Comparison of ENCODE assay signal across 13 cellular contexts in the genomic region with DNA sequence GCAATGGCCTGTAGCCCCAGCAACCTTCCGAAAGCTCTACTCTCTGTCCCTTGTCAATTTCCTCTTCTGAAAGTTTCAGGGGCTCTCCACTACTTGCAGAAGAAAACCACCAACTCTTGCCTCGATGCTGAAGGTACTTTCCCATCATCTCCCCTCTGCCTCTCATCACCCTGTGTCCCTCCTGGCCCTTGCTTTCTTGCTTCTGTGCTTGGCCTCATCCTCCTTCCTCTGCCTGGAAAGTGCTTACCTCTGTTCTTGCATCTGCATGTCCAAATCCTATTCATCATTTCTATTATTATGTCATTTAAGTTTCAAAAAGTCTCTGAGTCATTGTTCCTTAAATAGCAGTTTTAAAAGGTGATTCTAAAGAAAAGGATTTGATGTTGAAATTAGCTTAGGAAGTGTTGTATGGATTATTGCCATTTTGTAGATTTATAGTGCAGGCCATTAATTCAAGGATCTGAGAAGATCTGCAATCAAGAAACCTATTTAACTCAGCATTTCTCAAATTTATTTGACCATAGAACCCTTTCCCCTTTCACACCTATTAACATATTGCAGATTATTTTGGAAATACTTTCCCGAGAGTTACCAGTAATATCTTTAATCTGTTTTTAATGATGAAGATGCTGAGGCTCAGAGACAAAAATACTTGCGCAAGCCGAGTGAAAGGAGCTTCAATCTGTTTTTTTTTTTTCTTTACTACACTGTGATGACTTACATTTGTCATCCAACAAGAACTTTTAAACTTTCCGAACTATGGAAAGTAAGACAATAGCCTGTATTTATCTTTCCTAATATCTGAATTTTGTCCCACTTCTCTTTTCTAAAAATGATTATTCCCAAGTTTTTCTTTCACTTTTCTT. TPM values are rescaled to one million over a fixed set of nuclear protein-coding genes. Genes with fewer than 3 reads are reported as not detected.
DNase-seq lines count a peak whose midpoint lies in the region; ATAC-seq and TF ChIP-seq lines count a peak whose summit lies in the region.
"Had no signal": no experiment of that assay in that cellular context is flagged by ENCODE, and none has a peak within 500 bp of the region (broad histone marks: within the 10 kb centered on the region; RNA-seq: fewer than 3 reads in every experiment).

No MANE protein-coding gene starts in this region.

- no peaks in the 10 kb centered on the region for H3K9me3 Mint-ChIP-seq in GM23338
- no peaks in the 10 kb centered on the region for H3K9me3 Mint-ChIP-seq in stimulated activated effector memory CD8-positive, alpha-beta T cell treated with anti-CD3 and anti-CD28 coated beads, Interleukin-12 subunit alpha, Interleukin-12 subunit beta, amount 100 ng/mL, for 72 hours
- H3K9me3 Mint-ChIP-seq: activated naive CD8-positive, alpha-beta T cell treated with anti-CD3 and anti-CD28 coated beads, Interleukin-2, amount 10 ng/mL, durations not matched to agents 7 days and 5 days; stimulated activated naive CD8-positive, alpha-beta T cell treated with anti-CD3 and anti-CD28 coated beads, Interleukin-15, Interleukin-2, amounts not matched to agents 100 ng/mL and 50 ng/mL, for 24 hours had no signal

- H3K4me3 ChIP-seq in GM23338 = no peak overlapping the region

- H3K36me3 ChIP-seq in GM23338 (ENCODE audit: insufficient read depth) = no peaks in the 10 kb centered on the region
- H3K36me3 ChIP-seq: WERI-Rb-1 had no signal

- H3K4me2 ChIP-seq in GM23338 = no peak overlapping the region

- no peaks in the 10 kb centered on the region for H4K20me1 ChIP-seq in GM23338 (replicated peaks; ENCODE audit: insufficient read depth)

- H3K36me3 Mint-ChIP-seq in GM23338 (ENCODE audit: low read depth) = no peaks in the 10 kb centered on the region
- H3K36me3 Mint-ChIP-seq in stimulated activated effector memory CD8-positive, alpha-beta T cell treated with anti-CD3 and anti-CD28 coated beads, Interleukin-12 subunit alpha, Interleukin-12 subunit beta, amount 100 ng/mL, for 72 hours = no peaks in the 10 kb centered on the region
- H3K36me3 Mint-ChIP-seq: activated naive CD8-positive, alpha-beta T cell treated with anti-CD3 and anti-CD28 coated beads, Interleukin-2, amount 10 ng/mL, durations not matched to agents 7 days and 5 days had no signal

- H3K27ac Mint-ChIP-seq in GM23338 = no peak overlapping the region
- H3K27ac Mint-ChIP-seq in stimulated activated effector memory CD8-positive, alpha-beta T cell treated with anti-CD3 and anti-CD28 coated beads, Interleukin-12 subunit alpha, Interleukin-12 subunit beta, amount 100 ng/mL, for 72 hours = no peak overlapping the region
- H3K27ac Mint-ChIP-seq: activated naive CD8-positive, alpha-beta T cell treated with anti-CD3 and anti-CD28 coated beads, Interleukin-2, amount 10 ng/mL, durations not matched to agents 7 days and 5 days; stimulated activated naive CD8-positive, alpha-beta T cell treated with anti-CD3 and anti-CD28 coated beads, Interleukin-15, Interleukin-2, amounts not matched to agents 100 ng/mL and 50 ng/mL, for 24 hours had no signal

- peaks cover 17% of the 10 kb centered on the region for H3K4me1 Mint-ChIP-seq in GM23338
- peaks cover 8% of the 10 kb centered on the region for H3K4me1 Mint-ChIP-seq in stimulated activated effector memory CD8-positive, alpha-beta T cell treated with anti-CD3 and anti-CD28 coated beads, Interleukin-12 subunit alpha, Interleukin-12 subunit beta, amount 100 ng/mL, for 72 hours

- H3K27me3 Mint-ChIP-seq in GM23338 (ENCODE audit: insufficient read depth, low read depth, poor library complexity) = peaks cover 1% of the 10 kb centered on the region

- H3K27me3 ChIP-seq in GM23338 (ENCODE audit: insufficient read depth) = no peaks in the 10 kb centered on the region

- ATAC-seq in GM19043 (IDR thresholded peaks at IDR 0.05; ENCODE audit: low read depth, unreplicated experiment) (peak; percentile 88), GM23338 (no peak), HG03460 (IDR thresholded peaks at IDR 0.05; ENCODE audit: unreplicated experiment) (peak; percentile 84)
- peak; percentile 52 for ATAC-seq in stimulated activated effector memory CD8-positive, alpha-beta T cell treated with anti-CD3 and anti-CD28 coated beads, Interleukin-12 subunit alpha, Interleukin-12 subunit beta, amount 100 ng/mL, for 72 hours

- no peaks in the 10 kb centered on the region for H3K79me2 ChIP-seq in GM23338 (replicated peaks; ENCODE audit: insufficient read depth)

- no peaks in the 10 kb centered on the region for H3F3A ChIP-seq in GM23338 (replicated peaks; ENCODE audit: low read depth)

- no peak for TF ChIP-seq CTCF in GM23338 (conservative IDR thresholded peaks at IDR 0.05; ENCODE audit: low read depth in 2 of 2)

- no peak overlapping the region for H3K4me3 Mint-ChIP-seq in GM23338
- no peak overlapping the region for H3K4me3 Mint-ChIP-seq in stimulated activated effector memory CD8-positive, alpha-beta T cell treated with anti-CD3 and anti-CD28 coated beads, Interleukin-12 subunit alpha, Interleukin-12 subunit beta, amount 100 ng/mL, for 72 hours
- H3K4me3 Mint-ChIP-seq: activated naive CD8-positive, alpha-beta T cell treated with anti-CD3 and anti-CD28 coated beads, Interleukin-2, amount 10 ng/mL, durations not matched to agents 7 days and 5 days; stimulated activated naive CD8-positive, alpha-beta T cell treated with anti-CD3 and anti-CD28 coated beads, Interleukin-15, Interleukin-2, amounts not matched to agents 100 ng/mL and 50 ng/mL, for 24 hours had no signal

- H2AFZ ChIP-seq in GM23338 = peak overlapping the region; percentile 53; the same call in 1 of the 2 replicates

- no peaks in the 10 kb centered on the region for H3K9me2 ChIP-seq in GM23338 (ENCODE audit: insufficient read depth)

- DNase-seq in GM23338 (ENCODE audit: low spot score) = no peak
- no peak for DNase-seq in stimulated activated effector memory CD8-positive, alpha-beta T cell treated with anti-CD3 and anti-CD28 coated beads, Interleukin-12 subunit alpha, Interleukin-12 subunit beta, amount 100 ng/mL, for 72 hours (ENCODE audit: low spot score in 2 of 2)
- DNase-seq in hepatic stellate cell (ENCODE audit: low spot score) = no peak
- DNase-seq in NCI-H1092 treated with DMSO at 0.1 percent for 48 hours (lab: John Stamatoyannopoulos, UW) = no peak
- DNase-seq in GF-D8 (lab: John Stamatoyannopoulos, UW) = no peak
- DNase-seq: activated naive CD8-positive, alpha-beta T cell treated with anti-CD3 and anti-CD28 coated beads, Interleukin-2, amount 10 ng/mL, durations not matched to agents 7 days and 5 days; erythroblast; GDM1; WERI-Rb-1 had no signal

- H3K4me1 ChIP-seq in GM23338 (ENCODE audit: insufficient read depth) = peaks cover 13% of the 10 kb centered on the region

- H3K27ac ChIP-seq in GM23338 (ENCODE audit: low read depth) = no peak overlapping the region
- H3K27ac ChIP-seq: WERI-Rb-1 had no signal

TF ChIP-seq in GM23338, 12 proteins besides CTCF, POLR2A, EP300 and RAD21 (continues in another document):
- TF ChIP-seq EZH2phosphoT487 (IDR thresholded peaks at IDR 0.05; ENCODE audit: unreplicated experiment) (no peak), CREB1 (CRISPR knock-in tag; IDR thresholded peaks at IDR 0.05; ENCODE audit: low read depth) (no peak), ZNF114 (CRISPR knock-in tag; IDR thresholded peaks at IDR 0.05) (no peak), NANOG (IDR thresholded peaks at IDR 0.05; ENCODE audit: borderline replicate concordance) (no peak), POLR2AphosphoS5 (IDR thresholded peaks at IDR 0.05; ENCODE audit: low read depth) (no peak), ZNF331 (CRISPR knock-in tag; IDR thresholded peaks at IDR 0.05; ENCODE audit: low read depth) (no peak), JUNB (IDR thresholded peaks at IDR 0.05; ENCODE audit: unreplicated experiment) (no peak), EZH2 (IDR thresholded peaks at IDR 0.05; ENCODE audit: low read depth, unreplicated experiment) (no peak)
- TF ChIP-seq, protein P1, sequence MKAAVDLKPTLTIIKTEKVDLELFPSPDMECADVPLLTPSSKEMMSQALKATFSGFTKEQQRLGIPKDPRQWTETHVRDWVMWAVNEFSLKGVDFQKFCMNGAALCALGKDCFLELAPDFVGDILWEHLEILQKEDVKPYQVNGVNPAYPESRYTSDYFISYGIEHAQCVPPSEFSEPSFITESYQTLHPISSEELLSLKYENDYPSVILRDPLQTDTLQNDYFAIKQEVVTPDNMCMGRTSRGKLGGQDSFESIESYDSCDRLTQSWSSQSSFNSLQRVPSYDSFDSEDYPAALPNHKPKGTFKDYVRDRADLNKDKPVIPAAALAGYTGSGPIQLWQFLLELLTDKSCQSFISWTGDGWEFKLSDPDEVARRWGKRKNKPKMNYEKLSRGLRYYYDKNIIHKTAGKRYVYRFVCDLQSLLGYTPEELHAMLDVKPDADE (IDR thresholded peaks at IDR 0.05) = no peak
- TF ChIP-seq, protein P2, sequence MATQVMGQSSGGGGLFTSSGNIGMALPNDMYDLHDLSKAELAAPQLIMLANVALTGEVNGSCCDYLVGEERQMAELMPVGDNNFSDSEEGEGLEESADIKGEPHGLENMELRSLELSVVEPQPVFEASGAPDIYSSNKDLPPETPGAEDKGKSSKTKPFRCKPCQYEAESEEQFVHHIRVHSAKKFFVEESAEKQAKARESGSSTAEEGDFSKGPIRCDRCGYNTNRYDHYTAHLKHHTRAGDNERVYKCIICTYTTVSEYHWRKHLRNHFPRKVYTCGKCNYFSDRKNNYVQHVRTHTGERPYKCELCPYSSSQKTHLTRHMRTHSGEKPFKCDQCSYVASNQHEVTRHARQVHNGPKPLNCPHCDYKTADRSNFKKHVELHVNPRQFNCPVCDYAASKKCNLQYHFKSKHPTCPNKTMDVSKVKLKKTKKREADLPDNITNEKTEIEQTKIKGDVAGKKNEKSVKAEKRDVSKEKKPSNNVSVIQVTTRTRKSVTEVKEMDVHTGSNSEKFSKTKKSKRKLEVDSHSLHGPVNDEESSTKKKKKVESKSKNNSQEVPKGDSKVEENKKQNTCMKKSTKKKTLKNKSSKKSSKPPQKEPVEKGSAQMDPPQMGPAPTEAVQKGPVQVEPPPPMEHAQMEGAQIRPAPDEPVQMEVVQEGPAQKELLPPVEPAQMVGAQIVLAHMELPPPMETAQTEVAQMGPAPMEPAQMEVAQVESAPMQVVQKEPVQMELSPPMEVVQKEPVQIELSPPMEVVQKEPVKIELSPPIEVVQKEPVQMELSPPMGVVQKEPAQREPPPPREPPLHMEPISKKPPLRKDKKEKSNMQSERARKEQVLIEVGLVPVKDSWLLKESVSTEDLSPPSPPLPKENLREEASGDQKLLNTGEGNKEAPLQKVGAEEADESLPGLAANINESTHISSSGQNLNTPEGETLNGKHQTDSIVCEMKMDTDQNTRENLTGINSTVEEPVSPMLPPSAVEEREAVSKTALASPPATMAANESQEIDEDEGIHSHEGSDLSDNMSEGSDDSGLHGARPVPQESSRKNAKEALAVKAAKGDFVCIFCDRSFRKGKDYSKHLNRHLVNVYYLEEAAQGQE (IDR thresholded peaks at IDR 0.05; ENCODE audit: unreplicated experiment) = no peak

RNA-seq across cellular contexts. Expression of a gene that starts 22.3 kb away (rescaled TPM):
- total RNA-seq in GM23338 (2014; rRNA removed; shearing (Covaris generic)) = not detected in 2 replicates
- polyA plus RNA-seq in GM23338 (2016; fragmentation: Nextera tagmentation; extraction: Ambion mirVana) = 0.13 TPM in 1 of 2 replicates, not detected in the other
- total RNA-seq: activated naive CD8-positive, alpha-beta T cell treated with anti-CD3 and anti-CD28 coated beads, Interleukin-2, amount 10 ng/mL, durations not matched to agents 7 days and 5 days had no signal
- polyA plus RNA-seq: liver had no signal
